6 cellular contexts compared by ENCODE assay signal in the genomic region with DNA sequence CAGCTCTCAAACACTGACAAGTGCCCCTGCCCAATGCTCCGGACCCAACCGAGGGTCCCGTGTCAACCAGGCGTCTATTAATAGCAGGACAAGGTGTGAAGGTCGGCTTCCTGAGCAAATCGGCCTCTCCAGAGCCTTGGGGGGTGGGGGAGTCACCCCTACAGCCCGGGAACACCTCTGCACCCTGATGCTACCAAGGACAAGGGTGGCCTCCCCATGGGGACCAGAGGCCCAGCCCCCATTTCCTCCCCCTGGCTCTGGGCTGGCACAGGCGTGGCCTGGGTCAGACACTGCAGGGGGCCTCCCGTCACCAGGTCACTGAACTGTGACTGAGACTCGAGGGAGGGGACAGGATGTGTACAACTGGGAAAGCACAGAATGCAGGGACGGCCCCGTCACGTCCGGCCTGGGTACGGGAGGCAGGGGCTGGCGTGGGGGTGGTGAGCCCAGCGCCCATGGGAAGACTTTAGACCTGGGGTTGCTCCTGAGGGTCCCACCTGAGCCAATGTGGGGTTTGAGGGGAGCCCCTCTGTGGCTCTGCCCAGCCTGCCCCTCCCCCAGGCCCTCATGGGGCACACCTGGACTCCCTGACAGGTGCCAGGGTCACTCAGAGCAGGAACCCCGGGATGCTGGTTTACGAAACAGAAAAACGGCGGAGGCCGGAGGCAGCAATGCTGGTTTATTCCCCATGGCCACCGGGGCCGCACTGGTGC.
A peak's percentile ranks its signal among the peaks of the same experiment; 100 is the strongest.
DNase-seq lines count a peak whose midpoint lies in the region; ATAC-seq lines count a peak whose summit lies in the region.

No MANE protein-coding gene starts in this region.

- DNase-seq in activated CD8-positive, alpha-beta memory T cell treated with anti-CD3 and anti-CD28 coated beads, Interleukin-2, amount 50 U/mL, for 4 hours: peak; percentile 54
- peak; percentile 94 for DNase-seq in stimulated activated naive B cell treated with anti-CD40 and anti-IgM and Interleukin-4, amounts not matched to agents 10 μg/mL and 1 μg/mL and 100 μg/mL, for 72 hours
- no peak for DNase-seq in posterior cingulate gyrus

- ATAC-seq in GM18858 (IDR thresholded peaks at IDR 0.05; ENCODE audit: unreplicated experiment): peak; percentile 73
- ATAC-seq in HG03378 (IDR thresholded peaks at IDR 0.05; ENCODE audit: unreplicated experiment): peak; percentile 72
- peak; percentile 87 to 89 for ATAC-seq in stimulated activated naive B cell treated with anti-CD40 and anti-IgM and Interleukin-4, amounts not matched to agents 10 μg/mL and 1 μg/mL and 100 μg/mL, for 72 hours (replicated peaks)

- H3K27me3 Mint-ChIP-seq in stimulated activated naive B cell treated with anti-CD40 and anti-IgM and Interleukin-4, amounts not matched to agents 10 μg/mL and 1 μg/mL and 100 μg/mL, for 72 hours: no peaks in the 10 kb centered on the region

- peaks cover 50 to 52% of the 10 kb centered on the region in 2 donors for H3K36me3 Mint-ChIP-seq in stimulated activated naive B cell treated with anti-CD40 and anti-IgM and Interleukin-4, amounts not matched to agents 10 μg/mL and 1 μg/mL and 100 μg/mL, for 72 hours

- H3K4me3 ChIP-seq in iPS-18c (ENCODE audit: insufficient read depth, low read depth, low read length): peak overlapping the region; percentile 87

- H3K4me3 Mint-ChIP-seq in stimulated activated naive B cell treated with anti-CD40 and anti-IgM and Interleukin-4, amounts not matched to agents 10 μg/mL and 1 μg/mL and 100 μg/mL, for 72 hours: peak overlapping the region; percentile 92 to 96

- peaks cover 33 to 58% of the 10 kb centered on the region in 2 donors for H3K4me1 Mint-ChIP-seq in stimulated activated naive B cell treated with anti-CD40 and anti-IgM and Interleukin-4, amounts not matched to agents 10 μg/mL and 1 μg/mL and 100 μg/mL, for 72 hours

- H3K9me3 ChIP-seq in iPS-18c (ENCODE audit: control insufficient read depth, insufficient read depth, low read length): no peaks in the 10 kb centered on the region

- no peaks in the 10 kb centered on the region for H3K9me3 Mint-ChIP-seq in stimulated activated naive B cell treated with anti-CD40 and anti-IgM and Interleukin-4, amounts not matched to agents 10 μg/mL and 1 μg/mL and 100 μg/mL, for 72 hours

- intact Hi-C loops in posterior cingulate gyrus (cut with DNase I): no loop called here

- H3K27ac Mint-ChIP-seq in stimulated activated naive B cell treated with anti-CD40 and anti-IgM and Interleukin-4, amounts not matched to agents 10 μg/mL and 1 μg/mL and 100 μg/mL, for 72 hours: peak overlapping the region; percentile 98

Comparison
In these comparisons a context has a peak if more than half of its experiments do, and no peak if none do; other contexts are left out.
1. DNase-seq: peak in activated CD8-positive, alpha-beta memory T cell treated with anti-CD3 and anti-CD28 coated beads, Interleukin-2, amount 50 U/mL, for 4 hours (single experiment) and stimulated activated naive B cell treated with anti-CD40 and anti-IgM and Interleukin-4, amounts not matched to agents 10 μg/mL and 1 μg/mL and 100 μg/mL, for 72 hours (single experiment); none in posterior cingulate gyrus (0 of 10).
2. Peak in every context shown above with its lines, with median percentiles within 50 percentile points of each other: ATAC-seq.